ENCODE assay signal across 8 cellular contexts in genomic region chr17:80101160-80101945, GRCh38. TPM values are rescaled to one million over a fixed set of nuclear protein-coding genes. Genes with fewer than 3 reads are reported as not detected.
DNase-seq lines count a peak whose midpoint lies in the region; TF ChIP-seq lines count a peak whose summit lies in the region.

TSS of gene GAA (plus strand) at chr17:80101581. CDS start at chr17:80104587, 3,006 bp downstream.

- TF ChIP-seq RAD21 in SK-N-SH (IDR thresholded peaks at IDR 0.05; ENCODE audit: low read length) = peak; percentile 26; the same call in 1 of the 2 replicates

- no peaks in the 10 kb centered on the region for H3K9me2 ChIP-seq in GM23248 (ENCODE audit: insufficient read depth)
- H3K9me2 ChIP-seq in SK-N-SH = no peaks in the 10 kb centered on the region

- H4K20me1 ChIP-seq in GM23248 (ENCODE audit: insufficient read depth) = no peaks in the 10 kb centered on the region
- no peaks in the 10 kb centered on the region for H4K20me1 ChIP-seq in SK-N-SH (ENCODE audit: insufficient read depth)
- no peaks in the 10 kb centered on the region for H4K20me1 ChIP-seq in osteoblast (ENCODE audit: insufficient read depth, low read length)

- DNase-seq in EH (ENCODE audit: low read depth) = peak; percentile 78
- peak; percentile 93 for DNase-seq in GM23248
- DNase-seq in MG63 = peak; percentile 89
- peak; percentile 100 for DNase-seq in SK-N-SH
- peak; percentile 87 for DNase-seq in activated naive CD4-positive, alpha-beta T cell treated with anti-CD3 and anti-CD28 coated beads, Interleukin-2, amount 50 U/mL, for 16 hours
- DNase-seq in glomerular endothelial cell (ENCODE audit: extremely low read depth, low read depth, low spot score) = no peak
- peak; percentile 100 for DNase-seq in osteoblast (ENCODE audit: insufficient read length, low spot score, missing footprints)
- DNase-seq in testis = peak; percentile 87

- TF ChIP-seq EP300 in SK-N-SH (IDR thresholded peaks at IDR 0.05; ENCODE audit: borderline replicate concordance in 1 of 2, low read depth in 1 of 2, low read length in 1 of 2) = no peak; a peak in 1 of 4 replicates

- in situ Hi-C loops in GM23248 (cut with MboI) = no loop called here

- H3K9me3 ChIP-seq in GM23248 (ENCODE audit: low read depth) (no peaks in the 10 kb centered on the region), MG63 (no peaks in the 10 kb centered on the region), SK-N-SH (no peaks in the 10 kb centered on the region), osteoblast (ENCODE audit: low read depth, low read length) (no peaks in the 10 kb centered on the region), testis (no peaks in the 10 kb centered on the region)

- H2AFZ ChIP-seq in GM23248 = peak within 1 kb of the TSS; percentile 97
- peak within 1 kb of the TSS; percentile 85 for H2AFZ ChIP-seq in SK-N-SH (ENCODE audit: low read depth)
- peak within 1 kb of the TSS; percentile 99 for H2AFZ ChIP-seq in osteoblast (ENCODE audit: low read length)

- peaks cover 5% of the 10 kb centered on the region for H3K4me1 ChIP-seq in GM23248 (ENCODE audit: insufficient read depth)
- H3K4me1 ChIP-seq in SK-N-SH (ENCODE audit: control insufficient read depth in 1 of 2, insufficient read depth in 2 of 2, low read depth in 1 of 2, low read length in 1 of 2) = peaks cover 6 to 34% of the 10 kb centered on the region in 2 experiments; a peak in 3 of 4 replicates
- H3K4me1 ChIP-seq in osteoblast (ENCODE audit: insufficient read depth, low read length) = peaks cover 13% of the 10 kb centered on the region
- peaks cover 14% of the 10 kb centered on the region for H3K4me1 ChIP-seq in testis

- intact Hi-C loops in testis (cut with DNase I; ENCODE audit: low total_unique reads) = no loop called here

- WGBS in GM23248 (ENCODE audit: low coverage in 1 of 2, low lambda C conversion rate in 2 of 2, missing lambda C conversion rate in 2 of 2), 2 experiments = 0 to 1% methylated on average over 75 to 79 of the region's 107 CpGs
- under 1% methylated on average over 16 of the region's 107 CpGs for WGBS in SK-N-SH (ENCODE audit: low lambda C conversion rate)
- WGBS in testis, 2 donors = 0% methylated on average over 12 to 46 of the region's 107 CpGs

- H3K79me2 ChIP-seq in GM23248 (ENCODE audit: insufficient read depth) (no peaks in the 10 kb centered on the region), SK-N-SH (ENCODE audit: insufficient read depth) (peaks cover 8% of the 10 kb centered on the region), osteoblast (ENCODE audit: insufficient read depth, low read length) (peaks cover 6% of the 10 kb centered on the region)

- H3K9ac ChIP-seq in GM23248 (peak within 1 kb of the TSS; percentile 87), SK-N-SH (peak within 1 kb of the TSS; percentile 83)

- POLR2A ChIA-PET in SK-N-SH (lab: Yijun Ruan, JAX) = interaction anchor here (0.5 to 1.8 kb wide), 25 partner anchors 9 to 353 kb away, joined by 3 to 11 read pairs (median 4); partner anchors contain the start of genes CBX8 and SGSH

- no peaks in the 10 kb centered on the region for H3F3A ChIP-seq in GM23248 (ENCODE audit: insufficient read depth)
- no peaks in the 10 kb centered on the region for H3F3A ChIP-seq in SK-N-SH (replicated peaks; ENCODE audit: insufficient read depth)

- CTCF ChIA-PET in SK-N-SH (lab: Yijun Ruan, JAX) = interaction anchor here (0.6 to 4.0 kb wide), 67 partner anchors 8 to 1155 kb away, joined by 3 to 55 read pairs (median 4); partner anchors contain the start of genes EIF4A3, ENDOV, SGSH and SLC26A11

- H3K4me3 ChIP-seq in GM23248 (peak within 1 kb of the TSS; percentile 87), MG63 (peak within 1 kb of the TSS; percentile 71), SK-N-SH (ENCODE audit: low read depth in 2 of 2, low read length in 1 of 2) (peak within 1 kb of the TSS; percentile 91 to 95), osteoblast (ENCODE audit: insufficient read depth, low read length) (peak within 1 kb of the TSS; percentile 95), testis (peak within 1 kb of the TSS; percentile 85 to 88)

- no peaks in the 10 kb centered on the region for H3K27me3 ChIP-seq in GM23248 (replicated peaks; ENCODE audit: insufficient read depth)
- no peaks in the 10 kb centered on the region for H3K27me3 ChIP-seq in MG63
- H3K27me3 ChIP-seq in SK-N-SH (ENCODE audit: insufficient read depth) = no peaks in the 10 kb centered on the region
- no peaks in the 10 kb centered on the region for H3K27me3 ChIP-seq in osteoblast (ENCODE audit: insufficient read depth, low read length)
- H3K27me3 ChIP-seq in testis = no peaks in the 10 kb centered on the region

- H3K4me2 ChIP-seq in GM23248 (ENCODE audit: unreplicated experiment) = peak within 1 kb of the TSS; percentile 89
- peak within 1 kb of the TSS; percentile 96 for H3K4me2 ChIP-seq in SK-N-SH
- H3K4me2 ChIP-seq in osteoblast (ENCODE audit: insufficient read depth, low read length) = peak within 1 kb of the TSS; percentile 99

- TF ChIP-seq CTCF in SK-N-SH (IDR thresholded peaks at IDR 0.05) = peak; percentile 72
- peak; percentile 60 for TF ChIP-seq CTCF in osteoblast (IDR thresholded peaks at IDR 0.05; ENCODE audit: extremely low read depth, low read depth, low read length)
- TF ChIP-seq CTCF in testis (IDR thresholded peaks at IDR 0.05) = peak; percentile 87 to 98 (median 97)

- H3K27ac ChIP-seq in GM23248 = peak within 1 kb of the TSS; percentile 44
- H3K27ac ChIP-seq in SK-N-SH (ENCODE audit: low read depth in 2 of 2, low read length in 1 of 2) = peak within 1 kb of the TSS; percentile 60 to 92
- H3K27ac ChIP-seq in osteoblast (ENCODE audit: low read depth, low read length) = peak within 1 kb of the TSS; percentile 66
- peak within 1 kb of the TSS; percentile 73 to 94 for H3K27ac ChIP-seq in testis

- H3K36me3 ChIP-seq in GM23248 (ENCODE audit: low read depth) (no peaks in the 10 kb centered on the region), MG63 (no peaks in the 10 kb centered on the region), SK-N-SH (replicated peaks in 1 of 2; ENCODE audit: control insufficient read depth in 1 of 2, insufficient read depth in 2 of 2, low read length in 1 of 2) (peaks cover 0 to 3% of the 10 kb centered on the region in 2 experiments), osteoblast (ENCODE audit: insufficient read depth, low read length) (no peaks in the 10 kb centered on the region), testis (ENCODE audit: low read depth, missing control alignments) (no peaks in the 10 kb centered on the region)

- no peak for TF ChIP-seq POLR2A in testis (IDR thresholded peaks at IDR 0.05)

TF ChIP-seq in SK-N-SH, 30 proteins besides CTCF, POLR2A, EP300 and RAD21 (continues in another document):
- TF ChIP-seq TEAD4 (IDR thresholded peaks at IDR 0.05; ENCODE audit: borderline replicate concordance, insufficient read depth) = no peak
- TF ChIP-seq, protein P1, sequence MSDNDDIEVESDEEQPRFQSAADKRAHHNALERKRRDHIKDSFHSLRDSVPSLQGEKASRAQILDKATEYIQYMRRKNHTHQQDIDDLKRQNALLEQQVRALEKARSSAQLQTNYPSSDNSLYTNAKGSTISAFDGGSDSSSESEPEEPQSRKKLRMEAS (IDR thresholded peaks at IDR 0.05; ENCODE audit: low read depth) = peak; percentile 36
- TF ChIP-seq, protein P2, sequence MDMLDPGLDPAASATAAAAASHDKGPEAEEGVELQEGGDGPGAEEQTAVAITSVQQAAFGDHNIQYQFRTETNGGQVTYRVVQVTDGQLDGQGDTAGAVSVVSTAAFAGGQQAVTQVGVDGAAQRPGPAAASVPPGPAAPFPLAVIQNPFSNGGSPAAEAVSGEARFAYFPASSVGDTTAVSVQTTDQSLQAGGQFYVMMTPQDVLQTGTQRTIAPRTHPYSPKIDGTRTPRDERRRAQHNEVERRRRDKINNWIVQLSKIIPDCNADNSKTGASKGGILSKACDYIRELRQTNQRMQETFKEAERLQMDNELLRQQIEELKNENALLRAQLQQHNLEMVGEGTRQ (IDR thresholded peaks at IDR 0.05; ENCODE audit: borderline replicate concordance, low read depth, low read length) = peak; percentile 99
- no peak for TF ChIP-seq REST (IDR thresholded peaks at IDR 0.05; ENCODE audit: low read depth, low read length)
- peak; percentile 46; the same call in 1 of the 2 replicates for TF ChIP-seq MXI1 (IDR thresholded peaks at IDR 0.05; ENCODE audit: low read depth, low read length)
- TF ChIP-seq RCOR1 (IDR thresholded peaks at IDR 0.05; ENCODE audit: low read length) = peak; percentile 23; the same call in 1 of the 2 replicates
- TF ChIP-seq SMC3 (IDR thresholded peaks at IDR 0.05; ENCODE audit: low read depth, low read length) = peak; percentile 59

RNA-seq across cellular contexts. Expression of gene GAA, which starts in this region (rescaled TPM):
- total RNA-seq in GM23248 (2014; rRNA removed; shearing (Covaris generic)) = 120 and 127 TPM in 2 replicates
- polyA plus RNA-seq in GM23248 (2016; fragmentation: Nextera tagmentation; extraction: Ambion mirVana) (74.8 and 80.2 TPM in 2 replicates), SK-N-SH (2012; rRNA removed) (19.5 and 27.3 TPM in 2 replicates), testis (ENCODE audit: insufficient read depth, low read depth, low replicate concordance) (155 TPM)
- 22.0 and 23.6 TPM in 2 replicates for total RNA-seq in MG63 (2014; rRNA removed; shearing (Covaris generic); ENCODE audit: low replicate concordance)
- polyA plus RNA-seq in SK-N-SH (2012; cell fraction: cytosol; rRNA removed) = 14.3 and 26.4 TPM in 2 replicates
- polyA plus RNA-seq in SK-N-SH (2012; cell fraction: nucleus; rRNA removed) = 132 and 175 TPM in 2 replicates
- total RNA-seq in glomerular endothelial cell (119 and 166 TPM in 2 replicates), osteoblast (76.7 and 91.3 TPM in 2 replicates), testis (100 to 1,000 TPM; 166 to 190 TPM)
